In the genomic region with DNA sequence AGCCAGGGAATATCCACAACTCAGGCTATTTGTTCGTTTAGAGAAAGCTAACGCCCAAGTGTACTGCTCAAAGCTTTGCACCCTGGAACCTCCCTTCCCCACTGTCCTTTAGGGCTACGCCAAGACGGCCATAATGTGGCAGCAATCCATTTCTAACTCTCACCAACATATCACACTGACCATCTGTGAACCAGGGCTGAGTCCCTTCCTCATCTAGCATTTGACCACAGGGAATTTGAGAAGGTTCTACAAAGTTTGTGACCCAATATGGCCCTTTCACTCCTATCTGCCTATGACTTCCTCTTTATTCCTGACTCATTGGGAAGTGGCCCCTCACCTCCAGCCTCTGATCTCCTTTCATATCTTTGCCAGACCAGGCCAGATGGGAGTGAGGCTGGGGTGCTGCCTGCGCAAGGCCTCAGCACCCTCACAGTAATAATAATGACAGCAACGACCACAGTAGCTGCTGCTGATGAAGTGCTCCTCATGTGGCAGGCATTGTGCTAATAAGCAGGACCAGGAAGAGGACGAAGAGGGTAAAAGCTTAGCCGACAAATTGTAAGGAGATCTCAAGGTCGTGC, we compare ENCODE assay signal across 11 cellular contexts.
"Had no signal": no experiment of that assay in that cellular context is flagged by ENCODE, and none has a peak within 500 bp of the region (broad histone marks: within the 10 kb centered on the region; RNA-seq: fewer than 3 reads in every experiment).

No MANE protein-coding gene starts in this region.

- H3K9me3 ChIP-seq: gastrocnemius medialis, heart right ventricle, left lung, upper lobe of right lung had no signal

- H3K36me3 Mint-ChIP-seq: activated CD4-positive, alpha-beta memory T cell treated with anti-CD3 and anti-CD28 coated beads for 36 hours; activated naive CD8-positive, alpha-beta T cell treated with anti-CD3 and anti-CD28 coated beads for 36 hours had no signal

- H3K27ac ChIP-seq: cardiac muscle cell, coronary artery, epithelial cell of prostate, gastrocnemius medialis, left lung, upper lobe of right lung had no signal

- H3K27me3 ChIP-seq: gastrocnemius medialis, heart right ventricle, left lung, upper lobe of right lung had no signal

- H3K9me3 Mint-ChIP-seq: activated CD4-positive, alpha-beta memory T cell treated with anti-CD3 and anti-CD28 coated beads for 36 hours; activated naive CD8-positive, alpha-beta T cell treated with anti-CD3 and anti-CD28 coated beads for 36 hours; activated T-cell treated with anti-CD3 and anti-CD28 coated beads, Interleukin-2, amount 50 U/mL, for 4 hours; stimulated activated naive CD8-positive, alpha-beta T cell treated with anti-CD3 and anti-CD28 coated beads, Interleukin-15, Interleukin-2, amounts not matched to agents 100 ng/mL and 50 ng/mL, for 24 hours had no signal

- H3K27ac Mint-ChIP-seq: activated CD4-positive, alpha-beta memory T cell treated with anti-CD3 and anti-CD28 coated beads for 36 hours; activated naive CD8-positive, alpha-beta T cell treated with anti-CD3 and anti-CD28 coated beads for 36 hours; stimulated activated naive CD8-positive, alpha-beta T cell treated with anti-CD3 and anti-CD28 coated beads, Interleukin-15, Interleukin-2, amounts not matched to agents 100 ng/mL and 50 ng/mL, for 24 hours had no signal
